Comparison of ENCODE assay signal across 24 cellular contexts in genomic region chr17:63120406-63120805, GRCh38.
DNase-seq lines count a peak whose midpoint lies in the region; ATAC-seq, FAIRE-seq and TF ChIP-seq lines count a peak whose summit lies in the region.
"Had no signal": no experiment of that assay in that cellular context is flagged by ENCODE, and none has a peak within 500 bp of the region (broad histone marks: within the 10 kb centered on the region; RNA-seq: fewer than 3 reads in every experiment).

No MANE protein-coding gene starts in this region.

- in situ Hi-C loops in brain microvascular endothelial cell (cut with HindIII; ENCODE audit: low pct_ligation_motif_present, low sequenced_read_pairs), result no loop called here

- ATAC-seq in GM21381 (IDR thresholded peaks at IDR 0.05; ENCODE audit: unreplicated experiment) (no peak), pancreas (no peak)
- ATAC-seq: gastroesophageal sphincter, left cardiac atrium, psoas muscle, Right ventricle myocardium inferior had no signal

- FAIRE-seq in pancreas (lab: Jason Lieb, UNC) (no peak), small intestine (lab: Jason Lieb, UNC) (no peak)
- FAIRE-seq: endometrium had no signal

- no peak for TF ChIP-seq POLR2A in suprapubic skin (IDR thresholded peaks at IDR 0.05)

- 93 to 97% methylated on average over 2 of the region's 2 CpGs for WGBS in pancreas, 2 donors
- 91% methylated on average over 2 of the region's 2 CpGs for WGBS in suprapubic skin
- WGBS in small intestine, 3 donors, result 96 to 99% (median 97%) methylated on average over 2 of the region's 2 CpGs

- H3K9me3 ChIP-seq in pancreas (no peaks in the 10 kb centered on the region), suprapubic skin (no peaks in the 10 kb centered on the region), small intestine (ENCODE audit: control insufficient read depth, low read depth) (no peaks in the 10 kb centered on the region)
- H3K9me3 ChIP-seq: adrenal gland, colonic mucosa, gastroesophageal sphincter, psoas muscle, spleen had no signal

- DNase-seq in AG10803 (ENCODE audit: low read depth), result peak; percentile 12
- peak; percentile 45 for DNase-seq in LHCN-M2 (ENCODE audit: low read depth)
- DNase-seq in brain microvascular endothelial cell, result peak; percentile 24
- DNase-seq in iris pigment epithelial cell (ENCODE audit: low read depth), result peak; percentile 66
- DNase-seq in pancreas, result no peak
- DNase-seq in suprapubic skin (ENCODE audit: low spot score in 2 of 2), result no peak
- DNase-seq in small intestine, result no peak
- DNase-seq: ACHN; activated CD4-positive, alpha-beta T cell treated with anti-CD3 and anti-CD28 coated beads for 48 hours; activated effector memory CD4-positive, alpha-beta T cell treated with Interleukin-2 at 50 U/mL for 16 hours; adrenal gland; colonic mucosa; left cardiac atrium; NCI-H1092 treated with DMSO at 0.1 percent for 48 hours; NCI-H2029 treated with DMSO at 0.1 percent for 48 hours; NCI-H446 treated with DMSO at 0.1 percent for 48 hours; psoas muscle; spleen had no signal

- H3K4me3 ChIP-seq in AG10803 (ENCODE audit: low read length) (no peak overlapping the region), brain microvascular endothelial cell (ENCODE audit: low read depth, low read length) (no peak overlapping the region), pancreas (no peak overlapping the region), suprapubic skin (no peak overlapping the region), small intestine (ENCODE audit: low read depth in 1 of 2, low read length in 2 of 2) (no peak overlapping the region)
- H3K4me3 ChIP-seq: adrenal gland, colonic mucosa, gastroesophageal sphincter, neural progenitor cell, psoas muscle, spleen had no signal

- H3K36me3 ChIP-seq in brain microvascular endothelial cell (replicated peaks), result no peaks in the 10 kb centered on the region
- no peaks in the 10 kb centered on the region for H3K36me3 ChIP-seq in pancreas
- no peaks in the 10 kb centered on the region for H3K36me3 ChIP-seq in suprapubic skin
- H3K36me3 ChIP-seq in small intestine (ENCODE audit: control insufficient read depth in 2 of 2, insufficient read depth in 2 of 2, low read length in 2 of 2), result no peaks in the 10 kb centered on the region
- H3K36me3 ChIP-seq: adrenal gland, colonic mucosa, gastroesophageal sphincter, neural progenitor cell had no signal

- H3K4me1 ChIP-seq in pancreas, result peaks cover 0 to 6% (median 0%) of the 10 kb centered on the region in 3 donors
- H3K4me1 ChIP-seq in suprapubic skin, result no peaks in the 10 kb centered on the region
- no peaks in the 10 kb centered on the region for H3K4me1 ChIP-seq in small intestine (ENCODE audit: control insufficient read depth in 2 of 2, insufficient read depth in 1 of 2, low read depth in 1 of 2, low read length in 1 of 2)
- H3K4me1 ChIP-seq: adrenal gland, colonic mucosa, gastroesophageal sphincter, psoas muscle had no signal

- TF ChIP-seq CTCF in AG10803 (conservative IDR thresholded peaks at IDR 0.05; ENCODE audit: low read length), result no peak
- no peak for TF ChIP-seq CTCF in brain microvascular endothelial cell (IDR thresholded peaks at IDR 0.05; ENCODE audit: low read depth, low read length, missing control alignments)
- TF ChIP-seq CTCF in pancreas (IDR thresholded peaks at IDR 0.05), result no peak
- no peak for TF ChIP-seq CTCF in suprapubic skin (IDR thresholded peaks at IDR 0.05)

- no peaks in the 10 kb centered on the region for H3K27me3 ChIP-seq in brain microvascular endothelial cell (replicated peaks)
- H3K27me3 ChIP-seq in pancreas, result no peaks in the 10 kb centered on the region
- H3K27me3 ChIP-seq in suprapubic skin, result no peaks in the 10 kb centered on the region
- no peaks in the 10 kb centered on the region for H3K27me3 ChIP-seq in small intestine (ENCODE audit: control insufficient read depth in 2 of 2, insufficient read depth in 2 of 2, low read length in 2 of 2)
- H3K27me3 ChIP-seq: adrenal gland, colonic mucosa, gastroesophageal sphincter, neural progenitor cell, spleen had no signal

- no peak for TF ChIP-seq EP300 in suprapubic skin (IDR thresholded peaks at IDR 0.05)

- intact Hi-C loops in pancreas (cut with DNase I), result no loop called here

- no peak overlapping the region for H3K27ac ChIP-seq in brain microvascular endothelial cell
- H3K27ac ChIP-seq in pancreas, result no peak overlapping the region
- H3K27ac ChIP-seq in suprapubic skin, result no peak overlapping the region
- H3K27ac ChIP-seq in small intestine (ENCODE audit: low read depth in 1 of 2, low read length in 1 of 2), result no peak overlapping the region
- H3K27ac ChIP-seq: adrenal gland, colonic mucosa, gastroesophageal sphincter, KMS-11, neural progenitor cell, psoas muscle, spleen had no signal

Comparison
In these comparisons a context has a peak if more than half of its experiments do, and no peak if none do; other contexts are left out.
1. DNase-seq: peak in AG10803 (single experiment), LHCN-M2 (single experiment), brain microvascular endothelial cell (single experiment) and iris pigment epithelial cell (single experiment); none in pancreas (0 of 6), suprapubic skin (0 of 2) and small intestine (single experiment).